38 cellular contexts compared by ENCODE assay signal in genomic region chr3:27688053-27688452, GRCh38. TPM values are rescaled to one million over a fixed set of nuclear protein-coding genes. Genes with fewer than 3 reads are reported as not detected.
"Had no signal": no experiment of that assay in that cellular context is flagged by ENCODE, and none has a peak within 500 bp of the region (broad histone marks: within the 10 kb centered on the region; RNA-seq: fewer than 3 reads in every experiment).

No MANE protein-coding gene starts in this region.

- H3K27ac ChIP-seq: brain microvascular endothelial cell, coronary artery, dorsolateral prefrontal cortex, gastroesophageal sphincter, parathyroid adenoma, psoas muscle, sigmoid colon, testis, transverse colon, VCaP had no signal

- H3K4me1 Mint-ChIP-seq: activated naive CD4-positive, alpha-beta T cell treated with anti-CD3 and anti-CD28 coated beads, Interleukin-2, amount 10 ng/mL, durations not matched to agents 7 days and 5 days; mesothelial cell of epicardium; naive thymus-derived CD8-positive, alpha-beta T cell; neural crest cell had no signal

- H3K27me3 ChIP-seq: brain microvascular endothelial cell, dorsolateral prefrontal cortex, gastroesophageal sphincter, sigmoid colon, testis, transverse colon had no signal

- H3K4me1 ChIP-seq: gastroesophageal sphincter, parathyroid adenoma, psoas muscle, sigmoid colon, testis, transverse colon had no signal

- H3K9me3 ChIP-seq: psoas muscle, testis had no signal

- H3K9ac ChIP-seq: parathyroid adenoma had no signal

- H3K4me3 Mint-ChIP-seq: activated CD4-positive, alpha-beta memory T cell treated with anti-CD3 and anti-CD28 coated beads for 36 hours; activated naive CD4-positive, alpha-beta T cell treated with anti-CD3 and anti-CD28 coated beads, Interleukin-2, amount 10 ng/mL, durations not matched to agents 7 days and 5 days; activated T-helper 1 cell treated with anti-CD3 and anti-CD28 coated beads, Interleukin-12 subunit alpha, Interleukin-12 subunit beta, Interleukin-2, Interleukin-4 antibody, amounts not matched to agents 30 ng/mL and 10 ng/mL and 1 ng/mL, durations not matched to agents 14 hours and 24 hours and 36 hours; mesothelial cell of epicardium; naive thymus-derived CD8-positive, alpha-beta T cell; neural crest cell; T-helper 2 cell treated with Interferon-gamma antibody and Interleukin-4, amounts not matched to agents 5 μg/mL and 100 μg/mL, for 36 hours had no signal

- H3K79me2 ChIP-seq: parathyroid adenoma had no signal

- H3K36me3 ChIP-seq: brain microvascular endothelial cell, gastroesophageal sphincter, sigmoid colon, transverse colon had no signal

- FAIRE-seq: astrocyte, keratinocyte, small intestine, TTC549, urothelium cell line had no signal

- DNase-seq: activated CD4-positive, alpha-beta memory T cell treated with anti-CD3 and anti-CD28 coated beads for 36 hours; activated CD4-positive, alpha-beta T cell treated with anti-CD3 and anti-CD28 coated beads for 4 hours; activated CD8-positive, alpha-beta memory T cell treated with anti-CD3 and anti-CD28 coated beads, Interleukin-2, amount 50 U/mL, for 4 hours; activated gamma-delta T cell; activated naive CD4-positive, alpha-beta T cell treated with anti-CD3 and anti-CD28 coated beads, Interleukin-2, amount 10 ng/mL, durations not matched to agents 7 days and 5 days; activated T-cell treated with anti-CD3 and anti-CD28 coated beads, Interleukin-2, amount 50 U/mL, for 1 hour; amniotic stem cell; brain microvascular endothelial cell; dorsolateral prefrontal cortex; effector memory CD4-positive, alpha-beta T cell; erythroblast; hippocampal formation; left cardiac atrium; naive thymus-derived CD8-positive, alpha-beta T cell; occipital lobe; psoas muscle; sigmoid colon; small intestine; stimulated activated CD4-positive, alpha-beta T cell treated with anti-CD3 and anti-CD28 coated beads, Interleukin-4, amount 100 ng/mL, for 24 hours; stimulated activated CD8-positive, alpha-beta memory T cell treated with anti-CD3 and anti-CD28 coated beads, Interleukin-4, amount 100 ng/mL, for 48 hours; stimulated activated naive CD4-positive, alpha-beta T cell; T-helper 1 cell; testis; transverse colon had no signal

- H3K27ac Mint-ChIP-seq: activated CD4-positive, alpha-beta memory T cell treated with anti-CD3 and anti-CD28 coated beads for 36 hours; activated naive CD4-positive, alpha-beta T cell treated with anti-CD3 and anti-CD28 coated beads, Interleukin-2, amount 10 ng/mL, durations not matched to agents 7 days and 5 days; activated T-helper 1 cell treated with anti-CD3 and anti-CD28 coated beads, Interleukin-12 subunit alpha, Interleukin-12 subunit beta, Interleukin-2, Interleukin-4 antibody, amounts not matched to agents 30 ng/mL and 10 ng/mL and 1 ng/mL, durations not matched to agents 14 hours and 24 hours and 36 hours; mesothelial cell of epicardium; naive thymus-derived CD8-positive, alpha-beta T cell; T-helper 2 cell treated with Interferon-gamma antibody and Interleukin-4, amounts not matched to agents 5 μg/mL and 100 μg/mL, for 36 hours had no signal

- H3K36me3 Mint-ChIP-seq: activated naive CD4-positive, alpha-beta T cell treated with anti-CD3 and anti-CD28 coated beads, Interleukin-2, amount 10 ng/mL, durations not matched to agents 7 days and 5 days had no signal

- H3K27me3 Mint-ChIP-seq: activated CD4-positive, alpha-beta memory T cell treated with anti-CD3 and anti-CD28 coated beads for 36 hours had no signal

- H3K4me3 ChIP-seq: coronary artery, dorsolateral prefrontal cortex, gastroesophageal sphincter, psoas muscle, sigmoid colon, testis, transverse colon had no signal

- ATAC-seq: gastroesophageal sphincter; naive thymus-derived CD8-positive, alpha-beta T cell; psoas muscle had no signal

- H2AFZ ChIP-seq: parathyroid adenoma had no signal

RNA-seq across cellular contexts. Expression of gene EOMES, which starts 34.1 kb away (rescaled TPM):
- total RNA-seq: astrocyte, cardiac septum, fibroblast of villous mesenchyme, mesothelial cell of epicardium, neural crest cell, sigmoid colon had no signal
